In genomic region chr19:46015080-46015960, GRCh38 we compare ENCODE assay signal across 8 cellular contexts. TPM values are rescaled to one million over a fixed set of nuclear protein-coding genes. Genes with fewer than 3 reads are reported as not detected.
DNase-seq lines count a peak whose midpoint lies in the region; ATAC-seq and TF ChIP-seq lines count a peak whose summit lies in the region.

No MANE protein-coding gene starts in this region.

- H3K9me3 ChIP-seq in HCT116 (ENCODE audit: control insufficient read depth in 1 of 2, insufficient read depth in 1 of 2, low read depth in 1 of 2, low read length in 2 of 2) = no peaks in the 10 kb centered on the region
- no peaks in the 10 kb centered on the region for H3K9me3 ChIP-seq in RWPE2 (ENCODE audit: severe bottlenecking)
- H3K9me3 ChIP-seq in hepatocyte (ENCODE audit: low read depth) = no peaks in the 10 kb centered on the region
- no peaks in the 10 kb centered on the region for H3K9me3 ChIP-seq in spleen

- no peaks in the 10 kb centered on the region; a peak in 1 of 4 replicates for H3K36me3 ChIP-seq in HCT116 (ENCODE audit: control insufficient read depth in 1 of 2, insufficient read depth in 2 of 2, low read length in 2 of 2)
- no peaks in the 10 kb centered on the region for H3K36me3 ChIP-seq in RWPE2 (ENCODE audit: low read depth)
- H3K36me3 ChIP-seq in hepatocyte (replicated peaks; ENCODE audit: insufficient read depth, low read depth) = no peaks in the 10 kb centered on the region
- H3K36me3 ChIP-seq in spleen = peaks cover 0 to 39% (median 2%) of the 10 kb centered on the region in 6 donors

- POLR2A ChIA-PET in HCT116 (lab: Charles Lee) = interaction anchor here (0.6 kb wide), 1 partner anchor 589 kb away, joined by 3 read pairs; no protein-coding TSS in a partner anchor

- BruUV-seq in HCT116 (replicated peaks; lab: Mats Ljungman, UMichigan) = no TSS peak

- TF ChIP-seq CTCF in HCT116 (IDR thresholded peaks at IDR 0.05 in 2 of 3, conservative IDR thresholded peaks at IDR 0.05 in 1 of 3; ENCODE audit: borderline replicate concordance in 1 of 3, insufficient read depth in 1 of 3, low read depth in 2 of 3, low read length in 2 of 3) (no peak), RWPE2 (IDR thresholded peaks at IDR 0.05; ENCODE audit: poor library complexity, severe bottlenecking) (no peak), hepatocyte (IDR thresholded peaks at IDR 0.05; ENCODE audit: poor library complexity) (no peak), spleen (IDR thresholded peaks at IDR 0.05 in 8 of 11, conservative IDR thresholded peaks at IDR 0.05 in 3 of 11) (peak in 1 of 11 experiments; percentile 16)

- H4K20me1 ChIP-seq in HCT116 (ENCODE audit: insufficient read depth) = no peaks in the 10 kb centered on the region
- peaks cover 15% of the 10 kb centered on the region for H4K20me1 ChIP-seq in hepatocyte (ENCODE audit: insufficient read depth, poor library complexity, severe bottlenecking)

- DNase-seq in HCT116 (ENCODE audit: low read depth, low spot score) (no peak), RWPE2 (ENCODE audit: low spot score) (peak; percentile 87), hepatocyte (ENCODE audit: low spot score) (peak; percentile 83), spleen (peak; percentile 91)
- DNase-seq in activated naive CD8-positive, alpha-beta T cell treated with anti-CD3 and anti-CD28 coated beads, Interleukin-2, amount 50 U/mL, for 16 hours (ENCODE audit: low read depth, low spot score) = peak; percentile 41

- H3K4me1 ChIP-seq in HCT116 (ENCODE audit: control insufficient read depth in 1 of 2, insufficient read depth in 2 of 2, low read length in 2 of 2) = peaks cover 3 to 12% of the 10 kb centered on the region in 2 experiments; a peak in 3 of 4 replicates
- no peaks in the 10 kb centered on the region for H3K4me1 ChIP-seq in RWPE2 (ENCODE audit: insufficient read depth, poor library complexity, severe bottlenecking)
- H3K4me1 ChIP-seq in hepatocyte (ENCODE audit: insufficient read depth) = peaks cover 10% of the 10 kb centered on the region
- H3K4me1 ChIP-seq in spleen = peaks cover 0 to 37% (median 28%) of the 10 kb centered on the region in 6 donors

- H3K27ac ChIP-seq in HCT116 (ENCODE audit: low read depth, low read length) (no peak overlapping the region), RWPE2 (ENCODE audit: poor library complexity, severe bottlenecking) (no peak overlapping the region), hepatocyte (no peak overlapping the region), spleen (peak overlapping the region in 4 of 8 donors; percentile 46 to 89 (median 77))

- no peak overlapping the region for H3K4me2 ChIP-seq in HCT116 (ENCODE audit: low read length)
- H3K4me2 ChIP-seq in hepatocyte = peak overlapping the region; percentile 98

- TF ChIP-seq POLR2A in HCT116 (IDR thresholded peaks at IDR 0.05; ENCODE audit: borderline replicate concordance, extremely low read depth, insufficient read depth, insufficient read length) (no peak), spleen (IDR thresholded peaks at IDR 0.05) (no peak)

- H3K79me2 ChIP-seq in HCT116 (ENCODE audit: insufficient read depth, low read length) = no peaks in the 10 kb centered on the region
- H3K79me2 ChIP-seq in hepatocyte = no peaks in the 10 kb centered on the region

- H3K4me3 ChIP-seq in HCT116 (replicated peaks in 1 of 2; ENCODE audit: low read depth in 1 of 2, low read length in 2 of 2) (no peak overlapping the region), RWPE2 (ENCODE audit: severe bottlenecking) (peak overlapping the region; percentile 35), hepatocyte (no peak overlapping the region), spleen (peak overlapping the region in 7 of 8 donors; percentile 53 to 94 (median 75))

- ATAC-seq in HCT116 (peak; percentile 54), RWPE2 (ENCODE audit: low read depth) (peak; percentile 74), GM18909 (IDR thresholded peaks at IDR 0.05; ENCODE audit: poor library complexity, unreplicated experiment) (no peak), HG02571 (IDR thresholded peaks at IDR 0.05; ENCODE audit: unreplicated experiment) (no peak), GM19324 (IDR thresholded peaks at IDR 0.05; ENCODE audit: low FRiP score, unreplicated experiment) (no peak)

- H3K9me2 ChIP-seq in HCT116 (ENCODE audit: insufficient read depth) (no peaks in the 10 kb centered on the region), hepatocyte (replicated peaks; ENCODE audit: insufficient read depth) (no peaks in the 10 kb centered on the region)

- TF ChIP-seq RAD21 in HCT116 (IDR thresholded peaks at IDR 0.05; ENCODE audit: low read depth) = no peak

- H3K27me3 ChIP-seq in HCT116 (ENCODE audit: insufficient read depth, low read length) = no peaks in the 10 kb centered on the region
- peaks cover 5% of the 10 kb centered on the region for H3K27me3 ChIP-seq in RWPE2 (ENCODE audit: insufficient read depth, poor library complexity, severe bottlenecking)
- H3K27me3 ChIP-seq in hepatocyte = peaks cover 26% of the 10 kb centered on the region
- peaks cover 0 to 39% (median 18%) of the 10 kb centered on the region in 7 donors for H3K27me3 ChIP-seq in spleen (replicated peaks in 1 of 7)

- CTCF ChIA-PET in HCT116 (lab: Charles Lee) = interaction anchor here (2.1 kb wide), 1 partner anchor 152 kb away, joined by 11 read pairs; the partner anchor contains the start of genes FOXA3 and SYMPK

- intact Hi-C loops in HCT116 (cut with micrococcal nuclease) = loop anchor here (5.0 kb wide), 1 partner anchor 103 kb away; the partner anchor contains the start of gene NANOS2
- intact Hi-C loops in spleen (cut with DNase I; ENCODE audit: low total_unique reads) = loop anchor here (10.0 kb wide), 1 partner anchor 91 kb away; no protein-coding TSS in a partner anchor

- RAD21 ChIA-PET in HCT116 (lab: Charles Lee; ENCODE audit: low non-redundant PET in 1 of 2, low total read pairs in 2 of 2, uncharacterized antibody in 2 of 2, unreplicated experiment in 2 of 2) = no interaction called here

- no peak overlapping the region for H3K9ac ChIP-seq in HCT116 (ENCODE audit: low read length)

- H2AFZ ChIP-seq in HCT116 (ENCODE audit: low read depth, low read length, poor library complexity, severe bottlenecking) (no peak overlapping the region), hepatocyte (no peak overlapping the region)

- WGBS in hepatocyte (ENCODE audit: low lambda C conversion rate, missing lambda C conversion rate) = 7% methylated on average over 43 of the region's 72 CpGs
- WGBS in spleen, 5 donors = 5 to 12% (median 8%) methylated on average over 34 to 72 of the region's 72 CpGs

TF ChIP-seq in HCT116, 20 proteins besides CTCF, POLR2A, EP300 and RAD21:
- TF ChIP-seq ELF1 (IDR thresholded peaks at IDR 0.05; ENCODE audit: borderline replicate concordance, low read depth) (no peak), CBX3 (IDR thresholded peaks at IDR 0.05; ENCODE audit: low read depth) (no peak), ZFX (IDR thresholded peaks at IDR 0.05) (no peak), MAX (IDR thresholded peaks at IDR 0.05) (no peak), CEBPB (IDR thresholded peaks at IDR 0.05; ENCODE audit: low read depth) (no peak), ATF3 (IDR thresholded peaks at IDR 0.05) (no peak), POLR2AphosphoS5 (IDR thresholded peaks at IDR 0.05; ENCODE audit: low read depth, low read length) (no peak), EZH2phosphoT487 (IDR thresholded peaks at IDR 0.05; ENCODE audit: borderline replicate concordance) (no peak), ZBTB33 (IDR thresholded peaks at IDR 0.05; ENCODE audit: extremely low read depth, insufficient replicate concordance, low read length) (no peak)

RNA-seq across cellular contexts. Expression of gene PGLYRP1, which starts 7.5 kb away (rescaled TPM):
- not detected for total RNA-seq in HCT116 (2021; ENCODE audit: unreplicated experiment)
- not detected in 2 replicates for polyA plus RNA-seq in HCT116 (2012)
- not detected in 2 replicates for total RNA-seq in hepatocyte
- not detected in 2 replicates for polyA plus RNA-seq in hepatocyte
- total RNA-seq in spleen = 10 to 100 TPM in 6 of 7 donors, 1 to 10 TPM in 1; 9.1 to 97.9 (median 32.3) TPM
- 10 to 100 TPM in 1 of 3 donors, 1 to 10 TPM in 2; 2.5 to 12.7 (median 8.9) TPM for polyA plus RNA-seq in spleen

RNA-seq across cellular contexts. Expression of gene CCDC61, which starts 20.1 kb away (rescaled TPM):
- total RNA-seq in HCT116 (2021; ENCODE audit: unreplicated experiment) (12.2 TPM), hepatocyte (3.6 and 4.5 TPM in 2 replicates), spleen (10 to 100 TPM in 4 of 7 donors, 1 to 10 TPM in 3; 5.0 to 22.7 (median 16.6) TPM)
- 4.1 and 5.6 TPM in 2 replicates for polyA plus RNA-seq in HCT116 (2012)
- polyA plus RNA-seq in hepatocyte (7.3 and 9.8 TPM in 2 replicates), spleen (10 to 100 TPM; 15.1 to 24.6 (median 16.7) TPM)

RNA-seq across cellular contexts. Expression of gene IGFL4, which starts 25.5 kb away (rescaled TPM):
- total RNA-seq in HCT116 (2021; ENCODE audit: unreplicated experiment) (not detected), hepatocyte (1.1 and 1.8 TPM in 2 replicates), spleen (not detected)
- not detected in 2 replicates for polyA plus RNA-seq in HCT116 (2012)
- polyA plus RNA-seq in hepatocyte (0.41 and 0.83 TPM in 2 replicates), spleen (under 1 TPM in 2 of 3 donors, not detected in 1; 0.03 TPM)

RNA-seq across cellular contexts. Expression of gene NOVA2, which starts 41.7 kb away (rescaled TPM):
- total RNA-seq in HCT116 (2021; ENCODE audit: unreplicated experiment) (2.5 TPM), hepatocyte (0.12 TPM in 1 of 2 replicates, not detected in the other), spleen (10 to 100 TPM in 1 of 7 donors, 1 to 10 TPM in 6; 1.8 to 12.5 (median 5.4) TPM)
- 1.2 and 1.5 TPM in 2 replicates for polyA plus RNA-seq in HCT116 (2012)
- polyA plus RNA-seq in hepatocyte (0.08 and 0.16 TPM in 2 replicates), spleen (under 1 TPM; 0.42 to 0.77 (median 0.50) TPM)

Comparison
In these comparisons a context has a peak if more than half of its experiments do, and no peak if none do; other contexts are left out.
1. ATAC-seq: peak in HCT116 (single experiment) and RWPE2 (single experiment); none in GM18909 (single experiment), HG02571 (single experiment) and GM19324 (single experiment).
2. H3K4me3 ChIP-seq: peak in RWPE2 (single experiment) and spleen (7 of 8); none in HCT116 (0 of 2) and hepatocyte (single experiment).
3. RNA of gene PGLYRP1, which starts 7.5 kb away (total RNA-seq): 9.1 to 97.9 TPM in spleen; not detected in HCT116 (single experiment) and not detected in hepatocyte; every median in the first group is over 10 times any median in the second.